ENCODE assay signal across 1 cellular context in the genomic region with DNA sequence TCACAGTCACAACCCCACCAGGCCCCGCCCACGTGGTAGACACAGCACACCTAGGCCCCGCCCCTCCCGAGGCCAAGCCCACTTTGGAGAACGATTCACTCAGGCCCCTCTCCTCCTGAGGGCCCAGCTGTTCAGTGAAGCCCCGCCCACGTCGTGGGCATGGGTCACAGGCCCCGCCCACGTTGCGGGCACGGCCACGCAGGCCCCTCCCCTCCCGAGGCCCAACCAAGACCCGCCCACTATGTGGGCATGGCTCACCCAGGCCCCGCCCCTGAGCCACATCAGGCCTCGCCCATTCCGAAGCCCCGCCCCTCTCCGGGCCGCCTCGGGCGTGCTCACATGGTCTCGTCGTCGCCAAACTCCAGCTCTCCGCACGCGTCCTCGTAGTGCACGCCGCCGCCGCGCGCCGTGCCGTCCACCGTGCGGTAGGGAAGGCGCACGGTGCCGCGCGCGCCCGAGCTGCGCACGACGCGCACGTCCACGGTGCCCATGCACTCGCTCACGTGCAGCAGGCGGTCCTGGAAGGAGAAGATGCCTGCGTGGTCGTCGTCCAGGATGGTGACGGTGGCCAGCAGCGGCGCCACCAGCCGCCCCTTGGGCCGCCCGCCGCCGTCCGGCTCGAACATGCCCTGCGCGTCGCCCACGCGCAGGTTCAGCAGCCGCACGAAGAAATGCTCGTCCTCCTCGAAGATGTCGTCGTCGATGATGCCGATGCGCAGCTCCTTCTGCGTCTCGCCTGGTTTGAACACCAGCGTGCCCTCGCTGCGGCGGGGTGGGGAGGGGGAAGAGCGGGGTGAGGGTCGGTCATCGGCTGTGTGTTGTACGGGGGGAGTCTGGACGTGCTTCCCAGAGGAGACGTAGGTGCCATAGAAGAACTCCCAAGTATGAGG.
TF ChIP-seq lines count a peak whose summit lies in the region.

No MANE protein-coding gene starts in this region.

TF ChIP-seq in endothelial cell of umbilical vein, 7 proteins besides CTCF, POLR2A, EP300 and RAD21:
- TF ChIP-seq EZH2 (IDR thresholded peaks at IDR 0.05; ENCODE audit: borderline replicate concordance, low read depth, low read length, severe bottlenecking): peak; percentile 57
- no peak for TF ChIP-seq POLR2AphosphoS5 (IDR thresholded peaks at IDR 0.05; ENCODE audit: insufficient read depth, low read depth, low read length)
- TF ChIP-seq, protein P1, sequence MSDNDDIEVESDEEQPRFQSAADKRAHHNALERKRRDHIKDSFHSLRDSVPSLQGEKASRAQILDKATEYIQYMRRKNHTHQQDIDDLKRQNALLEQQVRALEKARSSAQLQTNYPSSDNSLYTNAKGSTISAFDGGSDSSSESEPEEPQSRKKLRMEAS (IDR thresholded peaks at IDR 0.05; ENCODE audit: insufficient read depth, insufficient read length): peak; percentile 38
